8 cellular contexts compared by ENCODE assay signal in genomic region chr2:3222636-3223035, GRCh38.
A peak's percentile ranks its signal among the peaks of the same experiment; 100 is the strongest.
DNase-seq lines count a peak whose midpoint lies in the region; ATAC-seq and TF ChIP-seq lines count a peak whose summit lies in the region.

No MANE protein-coding gene starts in this region.

- no peak overlapping the region for H3K4me3 ChIP-seq in SK-N-SH (ENCODE audit: low read depth in 2 of 2, low read length in 1 of 2)

- peak overlapping the region; percentile 98 for H3K27ac Mint-ChIP-seq in activated CD4-positive, alpha-beta memory T cell treated with anti-CD3 and anti-CD28 coated beads, Interleukin-2, amount 10 ng/mL, durations not matched to agents 7 days and 5 days
- H3K27ac Mint-ChIP-seq in glutamatergic neuron (ENCODE audit: unreplicated experiment): no peak overlapping the region

- H3K27me3 ChIP-seq in SK-N-SH (ENCODE audit: insufficient read depth): no peaks in the 10 kb centered on the region

- no peak overlapping the region for H3K4me3 Mint-ChIP-seq in activated CD4-positive, alpha-beta memory T cell treated with anti-CD3 and anti-CD28 coated beads, Interleukin-2, amount 10 ng/mL, durations not matched to agents 7 days and 5 days
- no peak overlapping the region for H3K4me3 Mint-ChIP-seq in glutamatergic neuron (ENCODE audit: unreplicated experiment)

- TF ChIP-seq CTCF in glutamatergic neuron (IDR thresholded peaks at IDR 0.05; ENCODE audit: partially characterized antibody, unreplicated experiment): no peak
- no peak for TF ChIP-seq CTCF in SK-N-SH (IDR thresholded peaks at IDR 0.05)

- H3K27ac ChIP-seq in SK-N-SH (ENCODE audit: low read depth in 2 of 2, low read length in 1 of 2): no peak overlapping the region

- H2AFZ ChIP-seq in SK-N-SH (ENCODE audit: low read depth): no peak overlapping the region

- H3K9me3 Mint-ChIP-seq in activated CD4-positive, alpha-beta memory T cell treated with anti-CD3 and anti-CD28 coated beads, Interleukin-2, amount 10 ng/mL, durations not matched to agents 7 days and 5 days: peaks cover 11% of the 10 kb centered on the region
- H3K9me3 Mint-ChIP-seq in glutamatergic neuron (ENCODE audit: unreplicated experiment): peaks cover 14% of the 10 kb centered on the region

- no peaks in the 10 kb centered on the region for H3K9me3 ChIP-seq in SK-N-SH

- no peaks in the 10 kb centered on the region for H3K4me1 ChIP-seq in SK-N-SH (ENCODE audit: control insufficient read depth in 1 of 2, insufficient read depth in 2 of 2, low read depth in 1 of 2, low read length in 1 of 2)

- peaks cover 8% of the 10 kb centered on the region; the same call in 1 of the 2 replicates for H3K79me2 ChIP-seq in SK-N-SH (ENCODE audit: insufficient read depth)

- peaks cover 28% of the 10 kb centered on the region for H3K36me3 Mint-ChIP-seq in activated CD4-positive, alpha-beta memory T cell treated with anti-CD3 and anti-CD28 coated beads, Interleukin-2, amount 10 ng/mL, durations not matched to agents 7 days and 5 days (ENCODE audit: low read depth)
- peaks cover 44% of the 10 kb centered on the region for H3K36me3 Mint-ChIP-seq in glutamatergic neuron (ENCODE audit: unreplicated experiment)

- no peak overlapping the region for H3K9ac ChIP-seq in SK-N-SH

- H3K4me2 ChIP-seq in SK-N-SH: no peak overlapping the region

- peaks cover 34% of the 10 kb centered on the region for H3K4me1 Mint-ChIP-seq in activated CD4-positive, alpha-beta memory T cell treated with anti-CD3 and anti-CD28 coated beads, Interleukin-2, amount 10 ng/mL, durations not matched to agents 7 days and 5 days
- H3K4me1 Mint-ChIP-seq in glutamatergic neuron (ENCODE audit: low read depth, unreplicated experiment): no peaks in the 10 kb centered on the region

- H3K9me2 ChIP-seq in SK-N-SH: no peaks in the 10 kb centered on the region

- TF ChIP-seq EP300 in SK-N-SH (IDR thresholded peaks at IDR 0.05; ENCODE audit: borderline replicate concordance in 1 of 2, low read depth in 1 of 2, low read length in 1 of 2): no peak

- WGBS in SK-N-SH (ENCODE audit: low lambda C conversion rate): 93% methylated on average over 9 of the region's 9 CpGs

- H3F3A ChIP-seq in SK-N-SH (replicated peaks; ENCODE audit: insufficient read depth): peaks cover 18% of the 10 kb centered on the region

- peaks cover 0 to 4% of the 10 kb centered on the region in 2 experiments for H3K36me3 ChIP-seq in SK-N-SH (replicated peaks in 1 of 2; ENCODE audit: control insufficient read depth in 1 of 2, insufficient read depth in 2 of 2, low read length in 1 of 2)

- H3K27me3 Mint-ChIP-seq in activated CD4-positive, alpha-beta memory T cell treated with anti-CD3 and anti-CD28 coated beads, Interleukin-2, amount 10 ng/mL, durations not matched to agents 7 days and 5 days: no peaks in the 10 kb centered on the region
- H3K27me3 Mint-ChIP-seq in glutamatergic neuron (ENCODE audit: unreplicated experiment): peaks cover 10% of the 10 kb centered on the region

- peak; percentile 61 for DNase-seq in activated CD4-positive, alpha-beta memory T cell treated with anti-CD3 and anti-CD28 coated beads, Interleukin-2, amount 10 ng/mL, durations not matched to agents 7 days and 5 days
- DNase-seq in stimulated activated CD4-positive, alpha-beta T cell treated with anti-CD3 and anti-CD28 coated beads, Interleukin-12 subunit alpha, Interleukin-12 subunit beta, amount 100 ng/mL, for 4 hours: peak; percentile 51
- DNase-seq in AML-193 (lab: John Stamatoyannopoulos, UW) (no peak), glutamatergic neuron (no peak), SK-N-SH (no peak), NCI-H2081 (lab: John Stamatoyannopoulos, UW) (no peak)

- ATAC-seq in GM18868 (IDR thresholded peaks at IDR 0.05; ENCODE audit: unreplicated experiment): peak; percentile 60
- ATAC-seq in HG03039 (IDR thresholded peaks at IDR 0.05; ENCODE audit: unreplicated experiment): peak; percentile 37

- H4K20me1 ChIP-seq in SK-N-SH (ENCODE audit: insufficient read depth): no peaks in the 10 kb centered on the region

- no peak for TF ChIP-seq RAD21 in SK-N-SH (IDR thresholded peaks at IDR 0.05; ENCODE audit: low read length)

- POLR2A ChIA-PET in activated CD4-positive, alpha-beta memory T cell treated with anti-CD3 and anti-CD28 coated beads, Interleukin-2, amount 10 ng/mL, durations not matched to agents 7 days and 5 days (lab: Charles Lee): interaction anchor here (0.8 to 1.7 kb wide), 3 partner anchors 20 to 155 kb away, joined by 3 to 5 read pairs (median 4); partner anchors contain the start of gene EIPR1
- POLR2A ChIA-PET in SK-N-SH (lab: Yijun Ruan, JAX): no interaction called here

- CTCF ChIA-PET in activated CD4-positive, alpha-beta memory T cell treated with anti-CD3 and anti-CD28 coated beads, Interleukin-2, amount 10 ng/mL, durations not matched to agents 7 days and 5 days (lab: Charles Lee): interaction anchor here (1.2 kb wide), 1 partner anchor 80 kb away, joined by 3 read pairs; no protein-coding TSS in a partner anchor
- CTCF ChIA-PET in SK-N-SH (lab: Yijun Ruan, JAX): no interaction called here

TF ChIP-seq in SK-N-SH, 30 proteins besides CTCF, POLR2A, EP300 and RAD21:
- no peak for TF ChIP-seq SIN3A (IDR thresholded peaks at IDR 0.05; ENCODE audit: borderline replicate concordance, low read depth, low read length)
- no peak for TF ChIP-seq SMC3 (IDR thresholded peaks at IDR 0.05; ENCODE audit: low read depth, low read length)
- no peak for TF ChIP-seq FOXM1 (IDR thresholded peaks at IDR 0.05; ENCODE audit: low read depth)
- TF ChIP-seq POLR2AphosphoS5 (IDR thresholded peaks at IDR 0.05; ENCODE audit: low read depth, low read length): no peak
- no peak for TF ChIP-seq REST (IDR thresholded peaks at IDR 0.05; ENCODE audit: low read depth, low read length)
- no peak for TF ChIP-seq CHD2 (IDR thresholded peaks at IDR 0.05; ENCODE audit: low read length, partially characterized antibody)
- no peak for TF ChIP-seq NRF1 (IDR thresholded peaks at IDR 0.05; ENCODE audit: low read depth, low read length)

Comparison
In these comparisons a context has a peak if more than half of its experiments do, and no peak if none do; other contexts are left out.
1. DNase-seq: peak in activated CD4-positive, alpha-beta memory T cell treated with anti-CD3 and anti-CD28 coated beads, Interleukin-2, amount 10 ng/mL, durations not matched to agents 7 days and 5 days (single experiment) and stimulated activated CD4-positive, alpha-beta T cell treated with anti-CD3 and anti-CD28 coated beads, Interleukin-12 subunit alpha, Interleukin-12 subunit beta, amount 100 ng/mL, for 4 hours (single experiment); none in AML-193 (0 of 2), glutamatergic neuron (single experiment), SK-N-SH (single experiment) and NCI-H2081 (0 of 2).